13 cellular contexts compared by ENCODE assay signal in the genomic region with DNA sequence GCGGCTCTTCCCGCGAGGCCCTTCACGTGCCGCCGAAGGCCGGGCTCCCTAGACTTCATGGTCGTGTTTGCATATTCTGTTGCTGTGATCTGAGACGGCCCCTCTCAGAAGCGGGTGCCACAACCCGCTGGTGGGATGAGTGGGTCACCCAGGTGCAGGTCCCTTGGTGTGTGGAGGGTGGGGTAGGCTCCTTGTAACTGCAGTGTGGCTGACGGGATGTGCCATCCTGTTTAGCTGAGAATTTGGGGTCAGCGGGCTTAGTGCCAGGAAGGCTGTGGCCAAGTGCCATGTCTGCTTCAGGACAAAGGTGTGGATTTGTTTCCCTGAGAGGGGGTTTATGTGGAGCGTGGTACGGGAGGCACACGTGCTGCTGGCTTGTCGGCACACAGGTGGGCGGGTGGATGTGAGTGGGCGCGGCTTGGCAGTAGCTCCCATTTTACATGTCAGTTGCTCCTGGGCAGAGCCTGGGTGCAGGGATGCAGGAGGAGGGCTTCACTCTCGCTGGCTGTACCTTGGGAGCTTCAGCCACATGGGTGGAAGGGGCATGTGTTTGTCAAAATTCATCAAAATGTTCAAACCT. TPM values are rescaled to one million over a fixed set of nuclear protein-coding genes. Genes with fewer than 3 reads are reported as not detected.
DNase-seq lines count a peak whose midpoint lies in the region; ATAC-seq and TF ChIP-seq lines count a peak whose summit lies in the region.
"Had no signal": no experiment of that assay in that cellular context is flagged by ENCODE, and none has a peak within 500 bp of the region (broad histone marks: within the 10 kb centered on the region; RNA-seq: fewer than 3 reads in every experiment).

No MANE protein-coding gene starts in this region.

- no peaks in the 10 kb centered on the region for H3F3A ChIP-seq in PC-3 (ENCODE audit: low read length, unreplicated experiment)

- no peaks in the 10 kb centered on the region for H3K9me2 ChIP-seq in HCT116 (ENCODE audit: insufficient read depth)
- no peaks in the 10 kb centered on the region for H3K9me2 ChIP-seq in PC-3 (replicated peaks; ENCODE audit: low read length)

- POLR2A ChIA-PET in HCT116 (lab: Charles Lee) = no interaction called here
- POLR2A ChIA-PET in PC-3 (lab: Charles Lee; ENCODE audit: unreplicated experiment) = no interaction called here

- peak overlapping the region in 1 of 2 experiments; percentile 25; a peak in 1 of 4 replicates for H3K4me3 ChIP-seq in HCT116 (replicated peaks in 1 of 2; ENCODE audit: low read depth in 1 of 2, low read length in 2 of 2)
- 0 out of 2 replicates have a peak overlapping the region, but pooled peaks have one; percentile 3 for H3K4me3 ChIP-seq in PC-3 (ENCODE audit: low read length)
- no peak overlapping the region for H3K4me3 ChIP-seq in fibroblast of lung (replicated peaks in 1 of 4; ENCODE audit: control extremely low read depth in 1 of 4, insufficient read depth in 1 of 4, low read depth in 3 of 4, low read length in 4 of 4)
- H3K4me3 ChIP-seq in sigmoid colon = peak overlapping the region in 2 of 4 donors; percentile 11 to 16
- H3K4me3 ChIP-seq: coronary artery had no signal

- H4K20me1 ChIP-seq in HCT116 (ENCODE audit: insufficient read depth) (no peaks in the 10 kb centered on the region), PC-3 (ENCODE audit: low read length) (no peaks in the 10 kb centered on the region), fibroblast of lung (ENCODE audit: control insufficient read depth, extremely low read depth, insufficient read depth, low read length) (no peaks in the 10 kb centered on the region)

- TF ChIP-seq POLR2A in HCT116 (IDR thresholded peaks at IDR 0.05; ENCODE audit: borderline replicate concordance, extremely low read depth, insufficient read depth, insufficient read length) = no peak
- TF ChIP-seq POLR2A in sigmoid colon (IDR thresholded peaks at IDR 0.05) = no peak

- TF ChIP-seq CTCF in HCT116 (IDR thresholded peaks at IDR 0.05 in 2 of 3, conservative IDR thresholded peaks at IDR 0.05 in 1 of 3; ENCODE audit: borderline replicate concordance in 1 of 3, insufficient read depth in 1 of 3, low read depth in 2 of 3, low read length in 2 of 3) (no peak), PC-3 (conservative IDR thresholded peaks at IDR 0.05; ENCODE audit: low read depth, low read length) (no peak), fibroblast of lung (conservative IDR thresholded peaks at IDR 0.05 in 1 of 2, IDR thresholded peaks at IDR 0.05 in 1 of 2; ENCODE audit: low read depth in 1 of 2, low read length in 2 of 2) (no peak), sigmoid colon (IDR thresholded peaks at IDR 0.05) (no peak)

- no peak for TF ChIP-seq RAD21 in HCT116 (IDR thresholded peaks at IDR 0.05; ENCODE audit: low read depth)

- H3K4me2 ChIP-seq in HCT116 (ENCODE audit: low read length) (peak overlapping the region; percentile 62), PC-3 (ENCODE audit: low read length) (peak overlapping the region; percentile 72), fibroblast of lung (ENCODE audit: extremely low read depth, insufficient read depth, low read length) (no peak overlapping the region)

- ATAC-seq in HCT116 (peak; percentile 52), PC-3 (no peak), sciatic nerve (no peak)
- ATAC-seq: natural killer cell treated with Interleukin-12 subunit alpha and Interleukin-12 subunit beta and Interleukin-15 and Interleukin-18, amount 100 ng/mL, for 72 hours had no signal

- H3K27me3 ChIP-seq in HCT116 (ENCODE audit: insufficient read depth, low read length) (no peaks in the 10 kb centered on the region), PC-3 (ENCODE audit: low read length) (no peaks in the 10 kb centered on the region), fibroblast of lung (ENCODE audit: control insufficient read depth, insufficient read depth, low read length) (no peaks in the 10 kb centered on the region), sigmoid colon (no peaks in the 10 kb centered on the region)

- H2AFZ ChIP-seq in HCT116 (ENCODE audit: low read depth, low read length, poor library complexity, severe bottlenecking) = no peak overlapping the region
- H2AFZ ChIP-seq in PC-3 (ENCODE audit: low read length) = no peak overlapping the region
- no peak overlapping the region for H2AFZ ChIP-seq in fibroblast of lung (ENCODE audit: low read length)

- H3K4me1 ChIP-seq in HCT116 (ENCODE audit: control insufficient read depth in 1 of 2, insufficient read depth in 2 of 2, low read length in 2 of 2) = peaks cover 18 to 35% of the 10 kb centered on the region in 2 experiments
- peaks cover 21% of the 10 kb centered on the region for H3K4me1 ChIP-seq in PC-3 (ENCODE audit: insufficient read depth, low read length)
- H3K4me1 ChIP-seq in fibroblast of lung (ENCODE audit: control insufficient read depth, extremely low read depth, insufficient read depth, low read length) = peaks cover 8% of the 10 kb centered on the region
- peaks cover 0 to 20% (median 14%) of the 10 kb centered on the region in 4 donors for H3K4me1 ChIP-seq in sigmoid colon

- BruUV-seq in HCT116 (replicated peaks; lab: Mats Ljungman, UMichigan) (no TSS peak), PC-3 (replicated peaks; lab: Mats Ljungman, UMichigan) (no TSS peak)

- DNase-seq in HCT116 (ENCODE audit: low read depth, low spot score) (no peak), PC-3 (no peak), fibroblast of lung (ENCODE audit: low read depth in 2 of 2) (no peak), sigmoid colon (peak; percentile 64), dermis blood vessel endothelial cell (no peak), NCI-H82 treated with DMSO at 0.1 percent for 48 hours (lab: John Stamatoyannopoulos, UW; ENCODE audit: unreplicated experiment) (no peak), NCI-H524 treated with DMSO at 0.1 percent for 48 hours (lab: John Stamatoyannopoulos, UW) (no peak), sciatic nerve (ENCODE audit: low spot score) (no peak)
- DNase-seq: foreskin melanocyte, NCI-H774 had no signal

- CTCF ChIA-PET in HCT116 (lab: Charles Lee) = interaction anchor here (0.9 kb wide), 1 partner anchor 45 kb away, joined by 3 read pairs; no protein-coding TSS in a partner anchor
- CTCF ChIA-PET in PC-3 (lab: Charles Lee) = no interaction called here

- RAD21 ChIA-PET in HCT116 (lab: Charles Lee; ENCODE audit: low non-redundant PET in 1 of 2, low total read pairs in 2 of 2, uncharacterized antibody in 2 of 2, unreplicated experiment in 2 of 2) = no interaction called here

- H3K9me3 ChIP-seq in HCT116 (ENCODE audit: control insufficient read depth in 1 of 2, insufficient read depth in 1 of 2, low read depth in 1 of 2, low read length in 2 of 2) (no peaks in the 10 kb centered on the region), PC-3 (ENCODE audit: low read length) (no peaks in the 10 kb centered on the region), fibroblast of lung (ENCODE audit: control insufficient read depth, insufficient read depth, low read depth, low read length) (no peaks in the 10 kb centered on the region), sigmoid colon (no peaks in the 10 kb centered on the region)

- H3K79me2 ChIP-seq in HCT116 (ENCODE audit: insufficient read depth, low read length) = no peaks in the 10 kb centered on the region
- H3K79me2 ChIP-seq in PC-3 (ENCODE audit: low read length) = 0 out of 2 replicates have a peak, but pooled peaks cover 3% of the 10 kb centered on the region
- no peaks in the 10 kb centered on the region for H3K79me2 ChIP-seq in fibroblast of lung (ENCODE audit: control insufficient read depth, insufficient read depth, low read length)

- 74 to 84% methylated on average over 21 of the region's 21 CpGs for WGBS in sigmoid colon, 2 donors

- no peak for TF ChIP-seq EP300 in sigmoid colon (IDR thresholded peaks at IDR 0.05)

- intact Hi-C loops in HCT116 (cut with micrococcal nuclease) = no loop called here
- intact Hi-C loops in PC-3 (cut with micrococcal nuclease) = no loop called here
- intact Hi-C loops in sigmoid colon (cut with DNase I) = no loop called here
- intact Hi-C loops in sciatic nerve (cut with DNase I) = no loop called here

- H3K27ac ChIP-seq in HCT116 (ENCODE audit: low read depth, low read length) (peak overlapping the region; percentile 53), PC-3 (ENCODE audit: low read length) (peak overlapping the region; percentile 13; the same call in 1 of the 2 replicates), fibroblast of lung (ENCODE audit: insufficient read depth, low read length) (peak overlapping the region; percentile 14), sigmoid colon (peak overlapping the region; percentile 42 to 73 (median 70))
- H3K27ac ChIP-seq: coronary artery, HL-60 had no signal

- H3K9ac ChIP-seq in HCT116 (ENCODE audit: low read length) (peak overlapping the region; percentile 32), PC-3 (ENCODE audit: low read length) (no peak overlapping the region), fibroblast of lung (ENCODE audit: insufficient read depth, low read length) (no peak overlapping the region)

- H3K36me3 ChIP-seq in HCT116 (ENCODE audit: control insufficient read depth in 1 of 2, insufficient read depth in 2 of 2, low read length in 2 of 2) = no peaks in the 10 kb centered on the region
- H3K36me3 ChIP-seq in PC-3 (ENCODE audit: low read depth, low read length) = no peaks in the 10 kb centered on the region
- H3K36me3 ChIP-seq in fibroblast of lung (ENCODE audit: control insufficient read depth, insufficient read depth, low read length) = peaks cover 2% of the 10 kb centered on the region
- H3K36me3 ChIP-seq in sigmoid colon = peaks cover 0 to 8% (median 6%) of the 10 kb centered on the region in 4 donors

RNA-seq across cellular contexts. Expression of gene WFIKKN1, which starts 9.2 kb away (rescaled TPM):
- total RNA-seq in HCT116 (2021; ENCODE audit: unreplicated experiment) (0.47 TPM), PC-3 (2014; rRNA removed) (0.11 and 0.40 TPM in 2 replicates), fibroblast of lung (under 0.01 and 0.17 TPM in 2 replicates), sigmoid colon (1 to 10 TPM in 1 of 4 donors, under 1 TPM in 3; 0.27 to 1.4 (median 0.43) TPM), dermis blood vessel endothelial cell (0.14 and 0.17 TPM in 2 replicates), sciatic nerve (1.5 TPM)
- 0.17 and 0.26 TPM in 2 replicates for polyA plus RNA-seq in HCT116 (2012)
- polyA plus RNA-seq in fibroblast of lung (not detected in 2 replicates), sigmoid colon (under 1 TPM; 0.46 to 0.80 (median 0.60) TPM)
- 0.07 TPM in 1 of 2 replicates, not detected in the other for polyA plus RNA-seq in fibroblast of lung (2012)
- not detected in 2 replicates for polyA minus RNA-seq in fibroblast of lung (ENCODE audit: low replicate concordance)

RNA-seq across cellular contexts. Expression of gene METTL26, which starts 14.5 kb away (rescaled TPM):
- 85.7 TPM for total RNA-seq in HCT116 (2021; ENCODE audit: unreplicated experiment)
- 120 and 130 TPM in 2 replicates for polyA plus RNA-seq in HCT116 (2012)
- total RNA-seq in PC-3 (2014; rRNA removed) = 179 and 207 TPM in 2 replicates
- 71.7 and 75.2 TPM in 2 replicates for total RNA-seq in fibroblast of lung
- polyA plus RNA-seq in fibroblast of lung = 39.2 and 49.7 TPM in 2 replicates
- 84.9 and 119 TPM in 2 replicates for polyA plus RNA-seq in fibroblast of lung (2012)
- polyA minus RNA-seq in fibroblast of lung (ENCODE audit: low replicate concordance) = 47.6 and 53.0 TPM in 2 replicates
- total RNA-seq in sigmoid colon = 100 to 1,000 TPM; 101 to 163 (median 157) TPM
- polyA plus RNA-seq in sigmoid colon = 100 to 1,000 TPM in 1 of 3 donors, 10 to 100 TPM in 2; 79.5 to 132 (median 87.1) TPM
- total RNA-seq in dermis blood vessel endothelial cell = 76.4 and 83.6 TPM in 2 replicates
- 54.1 TPM for total RNA-seq in sciatic nerve

RNA-seq across cellular contexts. Expression of gene MCRIP2, which starts 20.0 kb away (rescaled TPM):
- total RNA-seq in HCT116 (2021; ENCODE audit: unreplicated experiment) (34.9 TPM), PC-3 (2014; rRNA removed) (83.5 and 84.6 TPM in 2 replicates), fibroblast of lung (18.0 and 21.8 TPM in 2 replicates), sigmoid colon (10 to 100 TPM; 52.1 to 63.4 (median 55.6) TPM), dermis blood vessel endothelial cell (11.2 and 12.6 TPM in 2 replicates), sciatic nerve (15.5 TPM)
- 36.7 and 37.1 TPM in 2 replicates for polyA plus RNA-seq in HCT116 (2012)
- polyA plus RNA-seq in fibroblast of lung (2.8 and 3.4 TPM in 2 replicates), sigmoid colon (100 to 1,000 TPM; 106 to 132 (median 131) TPM)
- 10.8 and 13.0 TPM in 2 replicates for polyA plus RNA-seq in fibroblast of lung (2012)
- polyA minus RNA-seq in fibroblast of lung (ENCODE audit: low replicate concordance) = 1.9 and 2.9 TPM in 2 replicates

RNA-seq across cellular contexts. Expression of gene WDR90, which starts 27.5 kb away (rescaled TPM):
- total RNA-seq in HCT116 (2021; ENCODE audit: unreplicated experiment) (73.7 TPM), PC-3 (2014; rRNA removed) (44.4 and 72.4 TPM in 2 replicates), fibroblast of lung (4.6 and 4.8 TPM in 2 replicates), sigmoid colon (10 to 100 TPM in 3 of 4 donors, 1 to 10 TPM in 1; 6.6 to 37.1 (median 13.7) TPM), dermis blood vessel endothelial cell (10.7 and 15.1 TPM in 2 replicates), sciatic nerve (33.3 TPM)
- polyA plus RNA-seq in HCT116 (2012) = 45.4 and 47.6 TPM in 2 replicates
- polyA plus RNA-seq in fibroblast of lung (2.9 and 4.4 TPM in 2 replicates), sigmoid colon (10 to 100 TPM in 1 of 3 donors, 1 to 10 TPM in 2; 5.4 to 49.0 (median 7.2) TPM)
- 8.1 and 9.7 TPM in 2 replicates for polyA plus RNA-seq in fibroblast of lung (2012)
- polyA minus RNA-seq in fibroblast of lung (ENCODE audit: low replicate concordance) = 3.3 and 8.7 TPM in 2 replicates

RNA-seq across cellular contexts. Expression of gene RAB40C, which starts 31.8 kb away (rescaled TPM):
- total RNA-seq in HCT116 (2021; ENCODE audit: unreplicated experiment) = 14.1 TPM
- 15.1 and 18.8 TPM in 2 replicates for polyA plus RNA-seq in HCT116 (2012)
- total RNA-seq in PC-3 (2014; rRNA removed) = 19.5 and 27.0 TPM in 2 replicates
- 9.8 and 11.6 TPM in 2 replicates for total RNA-seq in fibroblast of lung
- polyA plus RNA-seq in fibroblast of lung = 3.2 and 3.7 TPM in 2 replicates
- polyA plus RNA-seq in fibroblast of lung (2012) = 8.3 and 10.1 TPM in 2 replicates
- polyA minus RNA-seq in fibroblast of lung (ENCODE audit: low replicate concordance) = 6.1 and 9.7 TPM in 2 replicates
- 10 to 100 TPM; 16.8 to 32.7 (median 17.9) TPM for total RNA-seq in sigmoid colon
- polyA plus RNA-seq in sigmoid colon = 10 to 100 TPM; 28.8 to 41.2 (median 38.3) TPM
- 13.3 and 14.1 TPM in 2 replicates for total RNA-seq in dermis blood vessel endothelial cell
- total RNA-seq in sciatic nerve = 22.5 TPM

Comparison
In these comparisons a context has a peak if more than half of its experiments do, and no peak if none do; other contexts are left out.
1. H3K27ac ChIP-seq: peak in every context shown above with its lines; median percentile 70 in sigmoid colon; 53 in HCT116; 14 in fibroblast of lung; 13 in PC-3.